ENCODE assay signal across 9 cellular contexts in genomic region chr7:92754756-92755581, GRCh38.
DNase-seq lines count a peak whose midpoint lies in the region; ATAC-seq and TF ChIP-seq lines count a peak whose summit lies in the region.
"Had no signal": no experiment of that assay in that cellular context is flagged by ENCODE, and none has a peak within 500 bp of the region (broad histone marks: within the 10 kb centered on the region; RNA-seq: fewer than 3 reads in every experiment).

No MANE protein-coding gene starts in this region.

- peaks cover 70% of the 10 kb centered on the region for H3K79me2 ChIP-seq in osteoblast (ENCODE audit: insufficient read depth, low read length)

- no peaks in the 10 kb centered on the region for H3K9me3 ChIP-seq in osteoblast (ENCODE audit: low read depth, low read length)

- no peak overlapping the region for H2AFZ ChIP-seq in osteoblast (ENCODE audit: low read length)
- H2AFZ ChIP-seq: GM23248 had no signal

- peak overlapping the region; percentile 18 for H3K27ac ChIP-seq in osteoblast (ENCODE audit: low read depth, low read length)
- H3K27ac ChIP-seq: GM23248 had no signal

- ATAC-seq in HG03097 (IDR thresholded peaks at IDR 0.05; ENCODE audit: low FRiP score, unreplicated experiment), result no peak

- no peak overlapping the region for H3K4me2 ChIP-seq in osteoblast (ENCODE audit: insufficient read depth, low read length)

- peaks cover 33% of the 10 kb centered on the region for H3K4me1 ChIP-seq in osteoblast (ENCODE audit: insufficient read depth, low read length)

- H3K27me3 ChIP-seq in osteoblast (ENCODE audit: insufficient read depth, low read length), result no peaks in the 10 kb centered on the region

- H4K20me1 ChIP-seq in osteoblast (ENCODE audit: insufficient read depth, low read length), result no peaks in the 10 kb centered on the region

- H3K4me3 ChIP-seq in astrocyte of the spinal cord (ENCODE audit: low read depth, low read length), result no peak overlapping the region
- no peak overlapping the region for H3K4me3 ChIP-seq in osteoblast (ENCODE audit: insufficient read depth, low read length)
- H3K4me3 ChIP-seq: GM23248 had no signal

- in situ Hi-C loops in astrocyte of the spinal cord (cut with HindIII; ENCODE audit: low sequenced_read_pairs), result no loop called here

- TF ChIP-seq CTCF in astrocyte of the spinal cord (IDR thresholded peaks at IDR 0.05; ENCODE audit: low read depth, low read length) (no peak), osteoblast (IDR thresholded peaks at IDR 0.05; ENCODE audit: extremely low read depth, low read depth, low read length) (no peak)

- DNase-seq in NCI-H146 (lab: John Stamatoyannopoulos, UW) (peak; percentile 39), NCI-H146 treated with DMSO at 0.1 percent for 48 hours (lab: John Stamatoyannopoulos, UW; ENCODE audit: unreplicated experiment) (no peak), NCI-H1417 (lab: John Stamatoyannopoulos, UW) (peak in 2 of 3 experiments; percentile 68 to 94), astrocyte of the spinal cord (ENCODE audit: low read depth, low spot score) (peak; percentile 49), osteoblast (ENCODE audit: insufficient read length, low spot score, missing footprints) (no peak), OCI-M1 (lab: John Stamatoyannopoulos, UW) (no peak)
- DNase-seq in stimulated activated CD4-positive, alpha-beta T cell treated with anti-CD3 and anti-CD28 coated beads, Interleukin-12 subunit alpha, Interleukin-12 subunit beta, amount 100 ng/mL, for 4 hours, result no peak
- DNase-seq: GM23248 had no signal

- H3K36me3 ChIP-seq in osteoblast (ENCODE audit: insufficient read depth, low read length), result no peaks in the 10 kb centered on the region

Comparison
In these comparisons a context has a peak if more than half of its experiments do, and no peak if none do; other contexts are left out.
1. DNase-seq: peak in NCI-H146 (single experiment), NCI-H1417 (2 of 3) and astrocyte of the spinal cord (single experiment); none in NCI-H146 treated with DMSO at 0.1 percent for 48 hours (single experiment), osteoblast (single experiment), OCI-M1 (single experiment) and stimulated activated CD4-positive, alpha-beta T cell treated with anti-CD3 and anti-CD28 coated beads, Interleukin-12 subunit alpha, Interleukin-12 subunit beta, amount 100 ng/mL, for 4 hours (single experiment).